Comparison of ENCODE assay signal across 19 cellular contexts in the genomic region with DNA sequence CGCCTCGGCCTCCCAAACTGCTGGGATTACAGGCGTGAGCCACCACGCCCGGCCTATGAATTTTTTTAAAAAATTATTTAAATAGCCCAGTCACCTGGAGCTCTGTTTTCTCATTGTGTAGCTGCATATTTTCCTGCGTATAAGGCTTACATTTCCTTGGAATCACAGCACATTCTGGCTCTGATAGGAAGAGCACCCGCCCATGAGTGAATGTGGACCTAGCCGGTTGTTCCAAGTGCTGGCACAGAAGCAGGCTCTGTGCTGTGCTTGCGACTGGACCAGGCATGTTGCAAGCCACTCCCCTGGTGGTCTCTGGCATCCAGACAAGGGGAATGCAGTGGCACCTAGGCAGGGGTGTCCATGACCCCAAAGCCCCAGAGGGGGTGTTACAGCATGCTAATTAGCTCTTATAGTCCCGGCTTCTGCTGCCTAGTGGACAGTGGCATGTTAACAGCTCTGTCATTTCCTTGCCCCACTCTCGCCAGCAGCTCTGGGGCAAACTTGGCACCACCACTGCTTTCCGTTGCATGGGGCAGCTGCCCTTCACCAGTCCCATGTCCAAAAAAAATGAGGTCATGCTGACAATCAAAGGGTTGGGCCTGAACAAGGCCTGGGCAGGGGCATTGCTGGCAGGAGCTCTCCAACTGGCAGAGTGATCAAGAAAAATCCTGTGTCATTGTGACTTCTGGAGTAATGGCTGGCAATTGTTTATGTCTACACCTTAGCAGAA. TPM values are rescaled to one million over a fixed set of nuclear protein-coding genes. Genes with fewer than 3 reads are reported as not detected.
"Had no signal": no experiment of that assay in that cellular context is flagged by ENCODE, and none has a peak within 500 bp of the region (broad histone marks: within the 10 kb centered on the region; RNA-seq: fewer than 3 reads in every experiment).

No MANE protein-coding gene starts in this region.

- H3K4me1 Mint-ChIP-seq: activated CD4-positive, alpha-beta T cell treated with anti-CD3 and anti-CD28 coated beads, Interleukin-2, amount 10 ng/mL, durations not matched to agents 24 days and 14 days; activated naive CD8-positive, alpha-beta T cell treated with anti-CD3 and anti-CD28 coated beads, Interleukin-2, amount 10 ng/mL, durations not matched to agents 7 days and 5 days; endodermal cell; memory B cell; nephron progenitor cell had no signal

- DNase-seq: activated CD4-positive, alpha-beta T cell treated with anti-CD3 and anti-CD28 coated beads, Interleukin-2, amount 10 ng/mL, durations not matched to agents 24 days and 14 days; activated CD4-positive, CD25-positive, alpha-beta regulatory T cell; activated CD8-positive, alpha-beta memory T cell treated with anti-CD3 and anti-CD28 coated beads, Interleukin-2, amount 50 U/mL, for 48 hours; activated naive CD8-positive, alpha-beta T cell treated with anti-CD3 and anti-CD28 coated beads, Interleukin-2, amount 10 ng/mL, durations not matched to agents 7 days and 5 days; activated T-cell treated with anti-CD3 and anti-CD28 coated beads, Interleukin-2, amount 50 U/mL, for 72 hours; endodermal cell; left lung; nephron progenitor cell; stimulated activated CD4-positive, alpha-beta T cell treated with anti-CD3 and anti-CD28 coated beads, Interleukin-12 subunit alpha, Interleukin-12 subunit beta, amount 100 ng/mL, for 4 hours; stimulated activated CD4-positive, alpha-beta T cell treated with anti-CD3 and anti-CD28 coated beads, Interleukin-2, amount 100 ng/mL, for 24 hours; stomach; uterus had no signal

- H3K4me3 ChIP-seq: breast epithelium, gastrocnemius medialis, left lung, stomach, uterus had no signal

- H3K4me1 ChIP-seq: breast epithelium, gastrocnemius medialis, left lung, uterus had no signal

- FAIRE-seq: keratinocyte had no signal

- H3K4me3 Mint-ChIP-seq: activated CD4-positive, alpha-beta T cell treated with anti-CD3 and anti-CD28 coated beads, Interleukin-2, amount 10 ng/mL, durations not matched to agents 24 days and 14 days; activated naive CD8-positive, alpha-beta T cell treated with anti-CD3 and anti-CD28 coated beads, Interleukin-2, amount 10 ng/mL, durations not matched to agents 7 days and 5 days; activated T-cell treated with anti-CD3 and anti-CD28 coated beads, Interleukin-2, amount 50 U/mL, for 72 hours; endodermal cell; memory B cell; nephron progenitor cell had no signal

- H3K27ac Mint-ChIP-seq: activated CD4-positive, alpha-beta T cell treated with anti-CD3 and anti-CD28 coated beads, Interleukin-2, amount 10 ng/mL, durations not matched to agents 24 days and 14 days; activated naive CD8-positive, alpha-beta T cell treated with anti-CD3 and anti-CD28 coated beads, Interleukin-2, amount 10 ng/mL, durations not matched to agents 7 days and 5 days; activated T-cell treated with anti-CD3 and anti-CD28 coated beads, Interleukin-2, amount 50 U/mL, for 72 hours; endodermal cell; memory B cell; nephron progenitor cell had no signal

- H3K27ac ChIP-seq: gastrocnemius medialis, left lung, stomach, uterus had no signal

- H3K27me3 ChIP-seq: breast epithelium, gastrocnemius medialis, left lung, stomach, uterus had no signal

- H3K27me3 Mint-ChIP-seq: activated CD4-positive, alpha-beta T cell treated with anti-CD3 and anti-CD28 coated beads, Interleukin-2, amount 10 ng/mL, durations not matched to agents 24 days and 14 days; activated naive CD8-positive, alpha-beta T cell treated with anti-CD3 and anti-CD28 coated beads, Interleukin-2, amount 10 ng/mL, durations not matched to agents 7 days and 5 days had no signal

- H3K9me3 ChIP-seq: gastrocnemius medialis, stomach, uterus had no signal

- H3K36me3 ChIP-seq: breast epithelium, gastrocnemius medialis, left lung, stomach, uterus had no signal

- ATAC-seq: activated T-cell treated with anti-CD3 and anti-CD28 coated beads, Interleukin-2, amount 50 U/mL, for 72 hours; gastrocnemius medialis; left lung had no signal

- H3K36me3 Mint-ChIP-seq: activated naive CD8-positive, alpha-beta T cell treated with anti-CD3 and anti-CD28 coated beads, Interleukin-2, amount 10 ng/mL, durations not matched to agents 7 days and 5 days had no signal

RNA-seq across cellular contexts. Expression of a gene that starts 5.2 kb away (rescaled TPM):
- total RNA-seq: activated CD4-positive, alpha-beta T cell treated with anti-CD3 and anti-CD28 coated beads, Interleukin-2, amount 10 ng/mL, durations not matched to agents 24 days and 14 days; activated naive CD8-positive, alpha-beta T cell treated with anti-CD3 and anti-CD28 coated beads, Interleukin-2, amount 10 ng/mL, durations not matched to agents 7 days and 5 days; activated T-cell treated with anti-CD3 and anti-CD28 coated beads, Interleukin-2, amount 50 U/mL, for 72 hours; dermis microvascular lymphatic vessel endothelial cell; endodermal cell; gastrocnemius medialis; omental fat pad; pulmonary artery endothelial cell had no signal
- polyA plus RNA-seq: keratinocyte had no signal
